1 cellular context compared by ENCODE assay signal in the genomic region with DNA sequence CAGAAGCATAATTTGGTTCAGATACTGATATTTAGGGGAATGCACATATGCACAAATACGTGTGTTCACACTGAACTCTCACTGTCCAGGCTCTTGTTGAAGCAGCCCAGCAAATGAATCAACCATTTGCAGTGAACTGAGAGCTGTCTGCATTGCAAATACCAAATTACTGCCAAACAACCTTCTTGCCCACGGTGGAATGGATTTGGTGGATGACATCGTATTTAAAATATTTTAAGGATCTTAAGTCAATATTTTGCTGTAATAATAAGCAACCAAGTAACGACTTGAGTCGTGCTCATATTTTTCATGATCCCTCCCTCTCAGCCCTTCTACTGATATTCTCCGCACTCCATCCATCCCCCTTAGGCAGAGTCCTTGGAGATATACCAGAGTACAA.
TF ChIP-seq lines count a peak whose summit lies in the region.

No MANE protein-coding gene starts in this region.

TF ChIP-seq in HEK293, 187 proteins besides CTCF, POLR2A, EP300 and RAD21 (continued from another document):
- no peak for TF ChIP-seq AEBP2 (tag by site-specific recombination; IDR thresholded peaks at IDR 0.05; ENCODE audit: borderline replicate concordance)
TF ChIP-seq in HEK293: peak in this region for 2.
